In the genomic region with DNA sequence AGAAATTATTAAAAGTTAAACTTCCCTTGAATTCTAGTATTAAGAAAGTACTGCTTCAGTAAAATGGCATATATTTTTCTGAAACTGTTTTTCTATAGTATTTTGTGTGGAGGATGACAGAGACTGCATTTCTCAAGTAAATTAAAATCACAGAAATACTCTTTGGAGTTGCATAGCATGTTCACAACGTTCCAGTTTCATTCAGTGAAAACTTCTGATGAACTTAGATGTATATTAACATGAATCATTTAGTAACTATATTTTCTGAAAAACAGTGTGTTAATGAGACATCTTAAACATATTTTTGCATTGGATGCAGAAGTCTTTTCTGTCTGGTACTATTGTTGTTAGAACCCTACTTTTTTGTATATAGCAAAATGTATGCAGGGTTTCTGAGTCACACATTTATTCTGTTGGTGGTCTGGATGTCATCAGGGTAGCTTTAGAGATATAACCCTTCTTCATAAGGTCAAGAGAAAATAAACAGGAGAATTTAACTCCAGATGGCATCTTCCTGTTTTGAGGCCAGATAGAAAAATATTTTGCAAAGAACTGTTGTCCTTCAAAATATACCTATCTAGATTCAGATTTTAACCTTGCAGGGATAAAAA, we compare ENCODE assay signal across 9 cellular contexts. TPM values are rescaled to one million over a fixed set of nuclear protein-coding genes. Genes with fewer than 3 reads are reported as not detected.
A peak's percentile ranks its signal among the peaks of the same experiment; 100 is the strongest.
DNase-seq lines count a peak whose midpoint lies in the region; ATAC-seq and TF ChIP-seq lines count a peak whose summit lies in the region.
"Had no signal": no experiment of that assay in that cellular context is flagged by ENCODE, and none has a peak within 500 bp of the region (broad histone marks: within the 10 kb centered on the region; RNA-seq: fewer than 3 reads in every experiment).

No MANE protein-coding gene starts in this region.

- no peak for TF ChIP-seq EP300 in upper lobe of left lung (IDR thresholded peaks at IDR 0.05)

- DNase-seq in cardiac muscle cell (ENCODE audit: low read depth in 1 of 2, low spot score in 1 of 2) (peak in 1 of 2 donors; percentile 67), left ventricle myocardium superior (no peak), fibroblast of pulmonary artery (ENCODE audit: low read depth) (no peak), upper lobe of left lung (no peak), NCI-H187 treated with DMSO at 0.1 percent for 48 hours (lab: John Stamatoyannopoulos, UW) (no peak), NCI-H510A treated with DMSO at 0.1 percent for 48 hours (lab: John Stamatoyannopoulos, UW) (no peak)
- no peak for DNase-seq in stimulated activated CD4-positive, alpha-beta T cell treated with anti-CD3 and anti-CD28 coated beads, Interleukin-15, amount 100 ng/mL, for 24 hours
- DNase-seq: activated CD8-positive, alpha-beta memory T cell treated with anti-CD3 and anti-CD28 coated beads, Interleukin-2, amount 50 U/mL, for 4 hours had no signal

- intact Hi-C loops in left ventricle myocardium superior (cut with micrococcal nuclease), result loop anchor here (10.0 kb wide), 2 partner anchors 194 to 454 kb away; no protein-coding TSS in a partner anchor

- H3K9me3 ChIP-seq in cardiac muscle cell (ENCODE audit: low read depth), result no peaks in the 10 kb centered on the region
- no peaks in the 10 kb centered on the region for H3K9me3 ChIP-seq in upper lobe of left lung

- TF ChIP-seq CTCF in cardiac muscle cell (IDR thresholded peaks at IDR 0.05; ENCODE audit: low read depth, low read length), result no peak
- TF ChIP-seq CTCF in fibroblast of pulmonary artery (IDR thresholded peaks at IDR 0.05; ENCODE audit: low read length, missing control alignments), result no peak
- no peak for TF ChIP-seq CTCF in upper lobe of left lung (IDR thresholded peaks at IDR 0.05)

- H3K4me1 ChIP-seq in cardiac muscle cell (ENCODE audit: low read depth) (peaks cover 23% of the 10 kb centered on the region), upper lobe of left lung (no peaks in the 10 kb centered on the region)

- 30 to 57% methylated on average over 1 of the region's 1 CpG for WGBS in upper lobe of left lung, 2 donors

- H3K27me3 ChIP-seq in cardiac muscle cell (no peaks in the 10 kb centered on the region), upper lobe of left lung (no peaks in the 10 kb centered on the region)

- peak overlapping the region; percentile 38 for H3K27ac ChIP-seq in cardiac muscle cell
- peak overlapping the region in 3 of 4 donors; percentile 16 to 46 (median 30) for H3K27ac ChIP-seq in upper lobe of left lung

- no peak for TF ChIP-seq POLR2A in upper lobe of left lung (IDR thresholded peaks at IDR 0.05)

- ATAC-seq in left ventricle myocardium superior (no peak), HG03342 (IDR thresholded peaks at IDR 0.05; ENCODE audit: unreplicated experiment) (peak; percentile 4), upper lobe of left lung (ENCODE audit: low FRiP score in 2 of 2) (no peak)

- no peaks in the 10 kb centered on the region for H3K36me3 ChIP-seq in cardiac muscle cell
- H3K36me3 ChIP-seq in upper lobe of left lung, result no peaks in the 10 kb centered on the region

- no peak overlapping the region for H3K4me3 ChIP-seq in cardiac muscle cell
- peak overlapping the region; percentile 84 for H3K4me3 ChIP-seq in fibroblast of pulmonary artery (replicated peaks; ENCODE audit: low read depth, low read length)
- peak overlapping the region in 1 of 4 donors; percentile 6 for H3K4me3 ChIP-seq in upper lobe of left lung

RNA-seq across cellular contexts. Expression of gene COL3A1, which starts 5.1 kb away (rescaled TPM):
- total RNA-seq in cardiac muscle cell (155 and 216 TPM in 2 replicates), left ventricle myocardium superior (51.8 TPM), upper lobe of left lung (100 to 1,000 TPM in 4 of 6 donors, 10 to 100 TPM in 2; 41.1 to 508 (median 122) TPM)
- 107 and 159 TPM in 2 replicates for polyA plus RNA-seq in cardiac muscle cell
